Comparison of ENCODE assay signal across 8 cellular contexts in genomic region chr14:100306256-100306505, GRCh38. TPM values are rescaled to one million over a fixed set of nuclear protein-coding genes. Genes with fewer than 3 reads are reported as not detected.
DNase-seq lines count a peak whose midpoint lies in the region; ATAC-seq and TF ChIP-seq lines count a peak whose summit lies in the region.

A gene with protein sequence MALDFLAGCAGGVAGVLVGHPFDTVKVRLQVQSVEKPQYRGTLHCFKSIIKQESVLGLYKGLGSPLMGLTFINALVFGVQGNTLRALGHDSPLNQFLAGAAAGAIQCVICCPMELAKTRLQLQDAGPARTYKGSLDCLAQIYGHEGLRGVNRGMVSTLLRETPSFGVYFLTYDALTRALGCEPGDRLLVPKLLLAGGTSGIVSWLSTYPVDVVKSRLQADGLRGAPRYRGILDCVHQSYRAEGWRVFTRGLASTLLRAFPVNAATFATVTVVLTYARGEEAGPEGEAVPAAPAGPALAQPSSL (minus strand): TSS chr14:100306444. CDS start chr14:100306232, 212 bp downstream.

- DNase-seq in SJCRH30 = no peak
- DNase-seq in fibroblast of pulmonary artery (ENCODE audit: low read depth) = no peak
- DNase-seq in osteoblast (ENCODE audit: insufficient read length, low spot score, missing footprints) = no peak
- DNase-seq in stimulated activated CD4-positive, alpha-beta T cell treated with anti-CD3 and anti-CD28 coated beads, Interleukin-4, amount 100 ng/mL, for 4 hours = no peak
- no peak for DNase-seq in foreskin melanocyte
- DNase-seq in NCI-H2029 (lab: John Stamatoyannopoulos, UW) = no peak

- no peak within 1 kb of the TSS for H3K27ac ChIP-seq in DOHH2 (ENCODE audit: low read depth, low read length)
- peak within 1 kb of the TSS; percentile 73 for H3K27ac ChIP-seq in SJCRH30
- H3K27ac ChIP-seq in osteoblast (ENCODE audit: low read depth, low read length) = no peak within 1 kb of the TSS

- H3K27me3 ChIP-seq in DOHH2 (ENCODE audit: control insufficient read depth, low read length) (peaks cover 37% of the 10 kb centered on the region), SJCRH30 (no peaks in the 10 kb centered on the region), osteoblast (ENCODE audit: insufficient read depth, low read length) (peaks cover 2% of the 10 kb centered on the region)

- H3K36me3 ChIP-seq in DOHH2 (ENCODE audit: control insufficient read depth, low read length) (no peaks in the 10 kb centered on the region), SJCRH30 (0 out of 2 replicates have a peak, but pooled peaks cover 2% of the 10 kb centered on the region), osteoblast (ENCODE audit: insufficient read depth, low read length) (no peaks in the 10 kb centered on the region)

- H3K9me3 ChIP-seq in DOHH2 (ENCODE audit: control insufficient read depth, insufficient read depth, low read length) = no peaks in the 10 kb centered on the region
- H3K9me3 ChIP-seq in SJCRH30 (replicated peaks) = no peaks in the 10 kb centered on the region
- H3K9me3 ChIP-seq in osteoblast (ENCODE audit: low read depth, low read length) = no peaks in the 10 kb centered on the region

- H3K9me2 ChIP-seq in DOHH2 (replicated peaks; ENCODE audit: control insufficient read depth, low read length) = no peaks in the 10 kb centered on the region

- TF ChIP-seq CTCF in DOHH2 (IDR thresholded peaks at IDR 0.05; ENCODE audit: low read depth, low read length, poor library complexity, severe bottlenecking) (no peak), fibroblast of pulmonary artery (IDR thresholded peaks at IDR 0.05; ENCODE audit: low read length, missing control alignments) (no peak), osteoblast (IDR thresholded peaks at IDR 0.05; ENCODE audit: extremely low read depth, low read depth, low read length) (no peak)

- H3K4me3 ChIP-seq in DOHH2 (ENCODE audit: low read length) (peak within 1 kb of the TSS; percentile 80), SJCRH30 (peak within 1 kb of the TSS; percentile 96), fibroblast of pulmonary artery (replicated peaks; ENCODE audit: low read depth, low read length) (peak within 1 kb of the TSS; percentile 77), osteoblast (ENCODE audit: insufficient read depth, low read length) (peak within 1 kb of the TSS; percentile 81)

- H3K79me2 ChIP-seq in DOHH2 (ENCODE audit: control insufficient read depth, low read length) = no peaks in the 10 kb centered on the region
- H3K79me2 ChIP-seq in osteoblast (ENCODE audit: insufficient read depth, low read length) = no peaks in the 10 kb centered on the region

- peak within 1 kb of the TSS; percentile 77 for H2AFZ ChIP-seq in osteoblast (ENCODE audit: low read length)

- H3K4me2 ChIP-seq in DOHH2 (ENCODE audit: low read length) (peak within 1 kb of the TSS; percentile 92), osteoblast (ENCODE audit: insufficient read depth, low read length) (peak within 1 kb of the TSS; percentile 84)

- H3F3A ChIP-seq in DOHH2 (ENCODE audit: control insufficient read depth, insufficient read depth) = no peaks in the 10 kb centered on the region; the same call in 1 of the 2 replicates

- no peak for ATAC-seq in HG03280 (IDR thresholded peaks at IDR 0.05; ENCODE audit: unreplicated experiment)

- H3K4me1 ChIP-seq in DOHH2 (ENCODE audit: control insufficient read depth, low read length) (peaks cover 22% of the 10 kb centered on the region), SJCRH30 (no peaks in the 10 kb centered on the region; the same call in 1 of the 2 replicates), osteoblast (ENCODE audit: insufficient read depth, low read length) (peaks cover 7% of the 10 kb centered on the region)

- H4K20me1 ChIP-seq in DOHH2 (ENCODE audit: control insufficient read depth, insufficient read depth, low read depth, low read length) = no peaks in the 10 kb centered on the region
- H4K20me1 ChIP-seq in osteoblast (ENCODE audit: insufficient read depth, low read length) = peaks cover 14% of the 10 kb centered on the region

RNA-seq across cellular contexts. Expression of the gene that starts here (rescaled TPM):
- 55.2 and 57.1 TPM in 2 replicates for total RNA-seq in SJCRH30 (2014; rRNA removed; shearing (Covaris generic))
- total RNA-seq in osteoblast = 11.8 and 19.9 TPM in 2 replicates
